1 cellular context compared by ENCODE assay signal in the genomic region with DNA sequence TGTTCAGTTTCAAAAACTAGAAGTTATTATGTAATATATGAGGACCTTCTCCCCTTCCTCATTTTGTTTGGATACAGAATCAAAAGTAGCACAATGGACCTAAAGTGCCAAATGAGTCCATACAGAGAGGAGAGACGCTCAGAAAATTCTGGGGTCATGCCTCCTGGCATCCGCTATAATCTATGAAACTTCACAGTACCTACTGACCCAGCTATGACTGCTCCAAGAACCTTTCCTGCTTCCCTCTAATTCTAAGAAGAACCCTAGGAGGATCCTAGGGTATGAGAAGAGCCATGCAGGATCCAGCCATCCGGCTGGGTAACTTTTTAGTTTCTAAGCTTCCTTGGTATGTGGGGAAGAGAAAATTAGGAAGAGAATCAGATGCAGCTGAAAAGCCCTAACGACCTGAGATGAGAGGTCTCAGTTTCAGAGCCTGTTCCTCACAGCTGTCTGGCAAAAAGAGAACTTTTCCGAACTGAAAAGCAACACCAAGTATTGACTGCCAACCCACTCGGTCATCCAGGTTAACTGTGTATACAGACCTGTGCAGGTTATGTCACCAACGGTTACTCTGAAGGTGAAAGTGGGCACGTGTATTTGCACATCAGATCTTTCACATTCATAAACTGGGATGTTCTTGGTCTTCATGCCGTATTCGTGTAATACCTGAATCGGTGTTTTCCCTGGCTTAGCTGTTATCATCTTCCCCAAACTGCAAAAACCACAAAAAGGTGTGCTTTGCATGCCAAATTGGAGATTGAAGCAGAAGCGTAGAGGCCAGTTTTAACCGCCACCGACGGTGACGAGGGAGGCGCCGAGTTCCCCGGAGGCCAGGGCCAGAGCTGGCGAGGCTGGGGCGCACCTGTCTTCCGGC.
TF ChIP-seq lines count a peak whose summit lies in the region.

No MANE protein-coding gene starts in this region.

TF ChIP-seq in HepG2, 621 proteins besides CTCF, POLR2A, EP300 and RAD21 (continued from another document and continues in another):
- TF ChIP-seq, protein P1, sequence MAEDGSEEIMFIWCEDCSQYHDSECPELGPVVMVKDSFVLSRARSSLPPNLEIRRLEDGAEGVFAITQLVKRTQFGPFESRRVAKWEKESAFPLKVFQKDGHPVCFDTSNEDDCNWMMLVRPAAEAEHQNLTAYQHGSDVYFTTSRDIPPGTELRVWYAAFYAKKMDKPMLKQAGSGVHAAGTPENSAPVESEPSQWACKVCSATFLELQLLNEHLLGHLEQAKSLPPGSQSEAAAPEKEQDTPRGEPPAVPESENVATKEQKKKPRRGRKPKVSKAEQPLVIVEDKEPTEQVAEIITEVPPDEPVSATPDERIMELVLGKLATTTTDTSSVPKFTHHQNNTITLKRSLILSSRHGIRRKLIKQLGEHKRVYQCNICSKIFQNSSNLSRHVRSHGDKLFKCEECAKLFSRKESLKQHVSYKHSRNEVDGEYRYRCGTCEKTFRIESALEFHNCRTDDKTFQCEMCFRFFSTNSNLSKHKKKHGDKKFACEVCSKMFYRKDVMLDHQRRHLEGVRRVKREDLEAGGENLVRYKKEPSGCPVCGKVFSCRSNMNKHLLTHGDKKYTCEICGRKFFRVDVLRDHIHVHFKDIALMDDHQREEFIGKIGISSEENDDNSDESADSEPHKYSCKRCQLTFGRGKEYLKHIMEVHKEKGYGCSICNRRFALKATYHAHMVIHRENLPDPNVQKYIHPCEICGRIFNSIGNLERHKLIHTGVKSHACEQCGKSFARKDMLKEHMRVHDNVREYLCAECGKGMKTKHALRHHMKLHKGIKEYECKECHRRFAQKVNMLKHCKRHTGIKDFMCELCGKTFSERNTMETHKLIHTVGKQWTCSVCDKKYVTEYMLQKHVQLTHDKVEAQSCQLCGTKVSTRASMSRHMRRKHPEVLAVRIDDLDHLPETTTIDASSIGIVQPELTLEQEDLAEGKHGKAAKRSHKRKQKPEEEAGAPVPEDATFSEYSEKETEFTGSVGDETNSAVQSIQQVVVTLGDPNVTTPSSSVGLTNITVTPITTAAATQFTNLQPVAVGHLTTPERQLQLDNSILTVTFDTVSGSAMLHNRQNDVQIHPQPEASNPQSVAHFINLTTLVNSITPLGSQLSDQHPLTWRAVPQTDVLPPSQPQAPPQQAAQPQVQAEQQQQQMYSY (CRISPR knock-in tag; IDR thresholded peaks at IDR 0.05) = no peak
- TF ChIP-seq GLMP (CRISPR knock-in tag; IDR thresholded peaks at IDR 0.05; ENCODE audit: borderline replicate concordance) = no peak
- no peak for TF ChIP-seq ZNF782 (CRISPR knock-in tag; IDR thresholded peaks at IDR 0.05; ENCODE audit: borderline replicate concordance)
- no peak for TF ChIP-seq ATM (IDR thresholded peaks at IDR 0.05; ENCODE audit: borderline replicate concordance)
- TF ChIP-seq, protein P2, sequence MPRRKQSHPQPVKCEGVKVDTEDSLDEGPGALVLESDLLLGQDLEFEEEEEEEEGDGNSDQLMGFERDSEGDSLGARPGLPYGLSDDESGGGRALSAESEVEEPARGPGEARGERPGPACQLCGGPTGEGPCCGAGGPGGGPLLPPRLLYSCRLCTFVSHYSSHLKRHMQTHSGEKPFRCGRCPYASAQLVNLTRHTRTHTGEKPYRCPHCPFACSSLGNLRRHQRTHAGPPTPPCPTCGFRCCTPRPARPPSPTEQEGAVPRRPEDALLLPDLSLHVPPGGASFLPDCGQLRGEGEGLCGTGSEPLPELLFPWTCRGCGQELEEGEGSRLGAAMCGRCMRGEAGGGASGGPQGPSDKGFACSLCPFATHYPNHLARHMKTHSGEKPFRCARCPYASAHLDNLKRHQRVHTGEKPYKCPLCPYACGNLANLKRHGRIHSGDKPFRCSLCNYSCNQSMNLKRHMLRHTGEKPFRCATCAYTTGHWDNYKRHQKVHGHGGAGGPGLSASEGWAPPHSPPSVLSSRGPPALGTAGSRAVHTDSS (CRISPR knock-in tag; conservative IDR thresholded peaks at IDR 0.05) = no peak
- no peak for TF ChIP-seq ZNF446 (CRISPR knock-in tag; IDR thresholded peaks at IDR 0.05)
- TF ChIP-seq ZNF275 (CRISPR knock-in tag; IDR thresholded peaks at IDR 0.05; ENCODE audit: borderline replicate concordance) = 0 out of 2 replicates have a peak, but pooled peaks have one; percentile 20
- no peak for TF ChIP-seq ZFP36L1 (CRISPR knock-in tag; IDR thresholded peaks at IDR 0.05)
- TF ChIP-seq, protein P3, sequence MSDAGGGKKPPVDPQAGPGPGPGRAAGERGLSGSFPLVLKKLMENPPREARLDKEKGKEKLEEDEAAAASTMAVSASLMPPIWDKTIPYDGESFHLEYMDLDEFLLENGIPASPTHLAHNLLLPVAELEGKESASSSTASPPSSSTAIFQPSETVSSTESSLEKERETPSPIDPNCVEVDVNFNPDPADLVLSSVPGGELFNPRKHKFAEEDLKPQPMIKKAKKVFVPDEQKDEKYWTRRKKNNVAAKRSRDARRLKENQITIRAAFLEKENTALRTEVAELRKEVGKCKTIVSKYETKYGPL (CRISPR knock-in tag; IDR thresholded peaks at IDR 0.05) = no peak
- TF ChIP-seq, protein P4, sequence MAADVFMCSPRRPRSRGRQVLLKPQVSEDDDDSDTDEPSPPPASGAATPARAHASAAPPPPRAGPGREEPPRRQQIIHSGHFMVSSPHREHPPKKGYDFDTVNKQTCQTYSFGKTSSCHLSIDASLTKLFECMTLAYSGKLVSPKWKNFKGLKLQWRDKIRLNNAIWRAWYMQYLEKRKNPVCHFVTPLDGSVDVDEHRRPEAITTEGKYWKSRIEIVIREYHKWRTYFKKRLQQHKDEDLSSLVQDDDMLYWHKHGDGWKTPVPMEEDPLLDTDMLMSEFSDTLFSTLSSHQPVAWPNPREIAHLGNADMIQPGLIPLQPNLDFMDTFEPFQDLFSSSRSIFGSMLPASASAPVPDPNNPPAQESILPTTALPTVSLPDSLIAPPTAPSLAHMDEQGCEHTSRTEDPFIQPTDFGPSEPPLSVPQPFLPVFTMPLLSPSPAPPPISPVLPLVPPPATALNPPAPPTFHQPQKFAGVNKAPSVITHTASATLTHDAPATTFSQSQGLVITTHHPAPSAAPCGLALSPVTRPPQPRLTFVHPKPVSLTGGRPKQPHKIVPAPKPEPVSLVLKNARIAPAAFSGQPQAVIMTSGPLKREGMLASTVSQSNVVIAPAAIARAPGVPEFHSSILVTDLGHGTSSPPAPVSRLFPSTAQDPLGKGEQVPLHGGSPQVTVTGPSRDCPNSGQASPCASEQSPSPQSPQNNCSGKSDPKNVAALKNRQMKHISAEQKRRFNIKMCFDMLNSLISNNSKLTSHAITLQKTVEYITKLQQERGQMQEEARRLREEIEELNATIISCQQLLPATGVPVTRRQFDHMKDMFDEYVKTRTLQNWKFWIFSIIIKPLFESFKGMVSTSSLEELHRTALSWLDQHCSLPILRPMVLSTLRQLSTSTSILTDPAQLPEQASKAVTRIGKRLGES (CRISPR knock-in tag; IDR thresholded peaks at IDR 0.05; ENCODE audit: borderline replicate concordance) = no peak
- TF ChIP-seq, protein P5, sequence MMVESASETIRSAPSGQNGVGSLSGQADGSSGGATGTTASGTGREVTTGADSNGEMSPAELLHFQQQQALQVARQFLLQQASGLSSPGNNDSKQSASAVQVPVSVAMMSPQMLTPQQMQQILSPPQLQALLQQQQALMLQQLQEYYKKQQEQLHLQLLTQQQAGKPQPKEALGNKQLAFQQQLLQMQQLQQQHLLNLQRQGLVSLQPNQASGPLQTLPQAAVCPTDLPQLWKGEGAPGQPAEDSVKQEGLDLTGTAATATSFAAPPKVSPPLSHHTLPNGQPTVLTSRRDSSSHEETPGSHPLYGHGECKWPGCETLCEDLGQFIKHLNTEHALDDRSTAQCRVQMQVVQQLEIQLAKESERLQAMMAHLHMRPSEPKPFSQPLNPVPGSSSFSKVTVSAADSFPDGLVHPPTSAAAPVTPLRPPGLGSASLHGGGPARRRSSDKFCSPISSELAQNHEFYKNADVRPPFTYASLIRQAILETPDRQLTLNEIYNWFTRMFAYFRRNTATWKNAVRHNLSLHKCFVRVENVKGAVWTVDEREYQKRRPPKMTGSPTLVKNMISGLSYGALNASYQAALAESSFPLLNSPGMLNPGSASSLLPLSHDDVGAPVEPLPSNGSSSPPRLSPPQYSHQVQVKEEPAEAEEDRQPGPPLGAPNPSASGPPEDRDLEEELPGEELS (CRISPR knock-in tag; IDR thresholded peaks at IDR 0.05) = no peak; the same call in 1 of the 2 replicates
- TF ChIP-seq, protein P6, sequence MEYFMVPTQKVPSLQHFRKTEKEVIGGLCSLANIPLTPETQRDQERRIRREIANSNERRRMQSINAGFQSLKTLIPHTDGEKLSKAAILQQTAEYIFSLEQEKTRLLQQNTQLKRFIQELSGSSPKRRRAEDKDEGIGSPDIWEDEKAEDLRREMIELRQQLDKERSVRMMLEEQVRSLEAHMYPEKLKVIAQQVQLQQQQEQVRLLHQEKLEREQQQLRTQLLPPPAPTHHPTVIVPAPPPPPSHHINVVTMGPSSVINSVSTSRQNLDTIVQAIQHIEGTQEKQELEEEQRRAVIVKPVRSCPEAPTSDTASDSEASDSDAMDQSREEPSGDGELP (IDR thresholded peaks at IDR 0.05; ENCODE audit: borderline replicate concordance, low read depth) = no peak
- no peak for TF ChIP-seq ZFP62 (CRISPR knock-in tag; IDR thresholded peaks at IDR 0.05)
- no peak for TF ChIP-seq SNAPC4 (CRISPR knock-in tag; IDR thresholded peaks at IDR 0.05)
- TF ChIP-seq MBNL3 (CRISPR knock-in tag; conservative IDR thresholded peaks at IDR 0.05) = no peak
- TF ChIP-seq TARDBP (CRISPR knock-in tag; IDR thresholded peaks at IDR 0.05) = peak; percentile 29; the same call in 1 of the 2 replicates
- TF ChIP-seq ZFAT (CRISPR knock-in tag; conservative IDR thresholded peaks at IDR 0.05) = no peak
- TF ChIP-seq ZNF800 (CRISPR knock-in tag; IDR thresholded peaks at IDR 0.05) = 0 out of 2 replicates have a peak, but pooled peaks have one; percentile 14
- TF ChIP-seq TMF1 (CRISPR knock-in tag; IDR thresholded peaks at IDR 0.05; ENCODE audit: low read depth) = peak; percentile 23; the same call in 1 of the 2 replicates
- no peak for TF ChIP-seq PAF1 (CRISPR knock-in tag; IDR thresholded peaks at IDR 0.05)
- no peak for TF ChIP-seq ZKSCAN5 (CRISPR knock-in tag; IDR thresholded peaks at IDR 0.05)
- TF ChIP-seq ZNF589 (CRISPR knock-in tag; conservative IDR thresholded peaks at IDR 0.05) = 0 out of 2 replicates have a peak, but pooled peaks have one; percentile 44
- no peak for TF ChIP-seq RFX5 (IDR thresholded peaks at IDR 0.05; ENCODE audit: low read depth, low read length)
- no peak for TF ChIP-seq SNRNP70 (IDR thresholded peaks at IDR 0.05; ENCODE audit: low read depth, low read length)
- TF ChIP-seq ZNF205 (CRISPR knock-in tag; IDR thresholded peaks at IDR 0.05) = 0 out of 2 replicates have a peak, but pooled peaks have one; percentile 7
- peak; percentile 54; the same call in 1 of the 2 replicates for TF ChIP-seq BHLHE40 (IDR thresholded peaks at IDR 0.05; ENCODE audit: low read length)
- peak; percentile 12; the same call in 1 of the 2 replicates for TF ChIP-seq ETV5 (CRISPR knock-in tag; IDR thresholded peaks at IDR 0.05; ENCODE audit: borderline replicate concordance)
